23 cellular contexts compared by ENCODE assay signal in the genomic region with DNA sequence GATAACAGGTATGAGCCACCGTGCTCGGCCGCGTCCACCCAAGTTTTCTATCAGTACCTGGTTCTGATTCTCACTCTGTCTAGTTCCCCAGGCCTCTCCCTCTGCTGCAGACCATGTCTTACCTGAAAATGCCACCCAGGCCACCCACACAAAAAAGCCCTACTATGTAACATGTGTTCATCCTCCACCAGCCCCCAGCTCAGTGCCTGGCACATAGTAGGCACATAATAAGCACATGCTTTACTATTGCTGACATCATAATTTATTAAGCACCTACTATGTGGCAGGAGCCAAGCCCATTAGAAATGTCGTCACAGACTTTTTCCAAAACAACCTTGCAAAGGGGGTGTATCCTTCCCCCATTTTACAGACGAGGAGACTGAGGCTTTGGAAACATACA. TPM values are rescaled to one million over a fixed set of nuclear protein-coding genes. Genes with fewer than 3 reads are reported as not detected.
"Had no signal": no experiment of that assay in that cellular context is flagged by ENCODE, and none has a peak within 500 bp of the region (broad histone marks: within the 10 kb centered on the region; RNA-seq: fewer than 3 reads in every experiment).

No MANE protein-coding gene starts in this region.

- ATAC-seq: activated T-cell treated with anti-CD3 and anti-CD28 coated beads, Interleukin-2, amount 50 U/mL, for 72 hours; left lobe of liver; naive thymus-derived CD8-positive, alpha-beta T cell; stimulated activated naive CD8-positive, alpha-beta T cell treated with anti-CD3 and anti-CD28 coated beads, Interleukin-15, Interleukin-2, amounts not matched to agents 100 U/mL and 50 U/mL, for 24 hours had no signal

- FAIRE-seq: bronchial epithelial cell had no signal

- H3K27ac Mint-ChIP-seq: activated B cell treated with CpG ODN at 0.5 μM for 24 hours; activated naive CD4-positive, alpha-beta T cell treated with anti-CD3 and anti-CD28 coated beads for 36 hours; activated naive CD8-positive, alpha-beta T cell treated with anti-CD3 and anti-CD28 coated beads, Interleukin-2, amount 10 ng/mL, durations not matched to agents 7 days and 5 days; activated T-cell treated with anti-CD3 and anti-CD28 coated beads, Interleukin-2, amount 50 U/mL, for 72 hours; mesothelial cell of epicardium had no signal

- H3K9me3 Mint-ChIP-seq: activated B cell treated with CpG ODN at 0.5 μM for 24 hours; activated naive CD4-positive, alpha-beta T cell treated with anti-CD3 and anti-CD28 coated beads for 36 hours; activated naive CD8-positive, alpha-beta T cell treated with anti-CD3 and anti-CD28 coated beads, Interleukin-2, amount 10 ng/mL, durations not matched to agents 7 days and 5 days; activated T-cell treated with anti-CD3 and anti-CD28 coated beads, Interleukin-2, amount 50 U/mL, for 72 hours; mesothelial cell of epicardium had no signal

- H3K4me1 Mint-ChIP-seq: activated B cell treated with CpG ODN at 0.5 μM for 24 hours had no signal

- H3K36me3 ChIP-seq: neutrophil, uterus had no signal

- H3K36me3 Mint-ChIP-seq: activated naive CD8-positive, alpha-beta T cell treated with anti-CD3 and anti-CD28 coated beads, Interleukin-2, amount 10 ng/mL, durations not matched to agents 7 days and 5 days; mesothelial cell of epicardium; naive thymus-derived CD8-positive, alpha-beta T cell had no signal

- H3K4me3 Mint-ChIP-seq: activated B cell treated with CpG ODN at 0.5 μM for 24 hours; activated naive CD4-positive, alpha-beta T cell treated with anti-CD3 and anti-CD28 coated beads for 36 hours; activated naive CD8-positive, alpha-beta T cell treated with anti-CD3 and anti-CD28 coated beads, Interleukin-2, amount 10 ng/mL, durations not matched to agents 7 days and 5 days; activated T-cell treated with anti-CD3 and anti-CD28 coated beads, Interleukin-2, amount 50 U/mL, for 72 hours; mesothelial cell of epicardium had no signal

- H3K27ac ChIP-seq: neutrophil, parathyroid adenoma had no signal

- H3K9me3 ChIP-seq: neutrophil, uterus had no signal

- DNase-seq: activated B cell treated with CpG ODN at 0.5 μM for 24 hours; activated CD4-positive, alpha-beta T cell treated with anti-CD3 and anti-CD28 coated beads for 4 hours; activated CD4-positive, alpha-beta T cell treated with anti-CD3 and anti-CD28 coated beads, Interleukin-2, amount 50 U/mL, for 48 hours; activated effector memory CD4-positive, alpha-beta T cell treated with Interleukin-2 at 50 U/mL for 16 hours; activated naive CD4-positive, alpha-beta T cell treated with anti-CD3 and anti-CD28 coated beads for 36 hours; activated naive CD8-positive, alpha-beta T cell treated with anti-CD3 and anti-CD28 coated beads, Interleukin-2, amount 10 ng/mL, durations not matched to agents 7 days and 5 days; activated T-cell treated with anti-CD3 and anti-CD28 coated beads, Interleukin-2, amount 50 U/mL, for 72 hours; amygdala; effector CD4-positive, alpha-beta T cell; erythroblast; foreskin fibroblast; naive thymus-derived CD8-positive, alpha-beta T cell; stimulated activated CD4-positive, alpha-beta T cell treated with anti-CD3 and anti-CD28 coated beads, Interleukin-4, amount 100 ng/mL, for 24 hours; stimulated activated naive CD8-positive, alpha-beta T cell treated with anti-CD3 and anti-CD28 coated beads, Interleukin-15, Interleukin-2, amounts not matched to agents 100 U/mL and 50 U/mL, for 24 hours; uterus had no signal

- H3K27me3 ChIP-seq: uterus had no signal

- H3K4me3 ChIP-seq: uterus had no signal

RNA-seq across cellular contexts. Expression of a gene that starts 37.8 kb away (rescaled TPM):
- total RNA-seq: activated naive CD4-positive, alpha-beta T cell treated with anti-CD3 and anti-CD28 coated beads for 36 hours; activated T-cell treated with anti-CD3 and anti-CD28 coated beads, Interleukin-2, amount 50 U/mL, for 72 hours; bronchial epithelial cell; fibroblast of lung; lung microvascular endothelial cell; T-helper 1 cell treated with Interleukin-12 subunit alpha and Interleukin-12 subunit beta and Interleukin-4 antibody, amounts not matched to agents 30 ng/mL and 1 ng/mL, for 36 hours had no signal
